ENCODE assay signal across 22 cellular contexts in genomic region chr22:41713004-41713403, GRCh38. TPM values are rescaled to one million over a fixed set of nuclear protein-coding genes. Genes with fewer than 3 reads are reported as not detected.
DNase-seq lines count a peak whose midpoint lies in the region; ATAC-seq, FAIRE-seq and TF ChIP-seq lines count a peak whose summit lies in the region.
"Had no signal": no experiment of that assay in that cellular context is flagged by ENCODE, and none has a peak within 500 bp of the region (broad histone marks: within the 10 kb centered on the region; RNA-seq: fewer than 3 reads in every experiment).

No MANE protein-coding gene starts in this region.

- ATAC-seq in K562, result no peak
- ATAC-seq: GM23338 had no signal

- H3K4me3 Mint-ChIP-seq in endothelial cell (ENCODE audit: unreplicated experiment), result no peak overlapping the region
- H3K4me3 Mint-ChIP-seq: CD4-positive, alpha-beta memory T cell; GM23338 had no signal

- no TSS peak for BruUV-seq in K562 (replicated peaks; lab: Mats Ljungman, UMichigan)

- no peak for TF ChIP-seq CTCF in K562 (IDR thresholded peaks at IDR 0.05 in 2 of 3, conservative IDR thresholded peaks at IDR 0.05 in 1 of 3; ENCODE audit: insufficient read depth in 2 of 3, low read depth in 1 of 3, low read length in 3 of 3)
- TF ChIP-seq CTCF in endothelial cell (IDR thresholded peaks at IDR 0.05; ENCODE audit: unreplicated experiment), result no peak

- no peak overlapping the region for H3K27ac ChIP-seq in K562 (ENCODE audit: extremely low read depth, low read depth, low read length)
- H3K27ac ChIP-seq: SJCRH30 had no signal

- H3K9ac ChIP-seq in K562 (ENCODE audit: insufficient read depth in 1 of 2, low read depth in 2 of 2, low read length in 2 of 2), result no peak overlapping the region

- no peak for TF ChIP-seq RAD21 in K562 (CRISPR knock-in tag; conservative IDR thresholded peaks at IDR 0.05 in 1 of 2, IDR thresholded peaks at IDR 0.05 in 1 of 2)

- H3K27ac Mint-ChIP-seq in endothelial cell (ENCODE audit: unreplicated experiment), result no peak overlapping the region
- H3K27ac Mint-ChIP-seq: GM23338 had no signal

- CTCF ChIA-PET in K562 (lab: Yijun Ruan, JAX; ENCODE audit: low intra/inter-chr PET ratio), result no interaction called here

- in situ Hi-C loops in K562 (cut with MboI), result no loop called here

- peak; percentile 32 for DNase-seq in ELR (ENCODE audit: low read depth)
- DNase-seq in M059J (ENCODE audit: low read depth), result peak; percentile 61
- peak in 1 of 4 experiments; percentile 11 for DNase-seq in K562 (ENCODE audit: extremely low read depth in 1 of 4, low spot score in 3 of 4)
- peak; percentile 59 for DNase-seq in mesenteric fat pad (ENCODE audit: low spot score)
- no peak for DNase-seq in NCI-H82 (lab: John Stamatoyannopoulos, UW)
- DNase-seq in midbrain (lab: John Stamatoyannopoulos, UW), result no peak
- DNase-seq in activated CD4-positive, CD25-positive, alpha-beta regulatory T cell (lab: John Stamatoyannopoulos, UW), result no peak
- DNase-seq in endothelial cell (ENCODE audit: low spot score), result no peak
- DNase-seq: CD4-positive, alpha-beta memory T cell; DMS79 treated with DMSO at 0.1 percent for 48 hours; GF-D8; IMR-90; Kasumi-1; NCI-H1105; NCI-H1694 treated with DMSO at 0.1 percent for 48 hours; NCI-H526 treated with DMSO at 0.1 percent for 48 hours; NK-92 treated with Interleukin-12 subunit alpha and Interleukin-12 subunit beta, amount 100 ng/mL, for 24 hours; RPMI8226; SJCRH30 had no signal

- WGBS in K562 (ENCODE audit: insufficient coverage, low coverage, missing lambda C conversion rate), result 14% methylated on average over 9 of the region's 9 CpGs

- no peaks in the 10 kb centered on the region for H3K36me3 ChIP-seq in K562 (ENCODE audit: control insufficient read depth, insufficient read depth, low read length)
- H3K36me3 ChIP-seq: SJCRH30 had no signal

- H3K36me3 Mint-ChIP-seq in endothelial cell (ENCODE audit: low read depth, unreplicated experiment), result no peaks in the 10 kb centered on the region
- H3K36me3 Mint-ChIP-seq: CD4-positive, alpha-beta memory T cell had no signal

- H3K27me3 ChIP-seq in K562 (ENCODE audit: control insufficient read depth in 2 of 2, insufficient read depth in 2 of 2, low read length in 2 of 2), result no peaks in the 10 kb centered on the region; a peak in 2 of 5 replicates
- H3K27me3 ChIP-seq: SJCRH30 had no signal

- no peaks in the 10 kb centered on the region for H3K9me3 Mint-ChIP-seq in endothelial cell (ENCODE audit: unreplicated experiment)
- H3K9me3 Mint-ChIP-seq: CD4-positive, alpha-beta memory T cell; GM23338 had no signal

- no peak for TF ChIP-seq POLR2A in K562 (conservative IDR thresholded peaks at IDR 0.05)

- H3K9me3 ChIP-seq in K562 (replicated peaks; ENCODE audit: control insufficient read depth, insufficient read depth, low read depth, low read length), result no peaks in the 10 kb centered on the region
- H3K9me3 ChIP-seq: SJCRH30 had no signal

- H3K4me3 ChIP-seq in K562, result no peak overlapping the region
- H3K4me3 ChIP-seq: GM23338, SJCRH30 had no signal

- intact Hi-C loops in K562 (cut with micrococcal nuclease), result no loop called here

- POLR2A ChIA-PET in K562 (lab: Yijun Ruan, JAX), result interaction anchor here (1.5 kb wide), 1 partner anchor 11 kb away, joined by 7 read pairs; no protein-coding TSS in a partner anchor

- H3K4me1 ChIP-seq in K562 (replicated peaks in 1 of 2; ENCODE audit: control insufficient read depth in 2 of 2, insufficient read depth in 2 of 2, low read length in 2 of 2), result no peaks in the 10 kb centered on the region; a peak in 1 of 5 replicates
- H3K4me1 ChIP-seq: SJCRH30 had no signal

- H3K79me2 ChIP-seq in K562 (ENCODE audit: control insufficient read depth, insufficient read depth, low read length), result no peaks in the 10 kb centered on the region

- no peaks in the 10 kb centered on the region for H4K20me1 ChIP-seq in K562 (replicated peaks; ENCODE audit: control insufficient read depth, insufficient read depth, low read length)

- FAIRE-seq in K562 (lab: Jason Lieb, UNC), result no peak
- FAIRE-seq: D721Med, GM12891 had no signal

- TF ChIP-seq EP300 in K562 (IDR thresholded peaks at IDR 0.05; ENCODE audit: low read length), result no peak

- H3K4me2 ChIP-seq in K562 (ENCODE audit: insufficient read depth, low read length), result no peak overlapping the region
- H3K4me2 ChIP-seq: GM23338 had no signal

- peaks cover 5% of the 10 kb centered on the region for H3K4me1 Mint-ChIP-seq in endothelial cell (ENCODE audit: unreplicated experiment)
- H3K4me1 Mint-ChIP-seq: CD4-positive, alpha-beta memory T cell; GM23338 had no signal

- H3K9me1 ChIP-seq in K562 (ENCODE audit: control insufficient read depth, insufficient read depth, low read length), result no peaks in the 10 kb centered on the region

- H2AFZ ChIP-seq in K562 (ENCODE audit: low read depth, low read length), result no peak overlapping the region
- H2AFZ ChIP-seq: GM23338 had no signal

- H3K27me3 Mint-ChIP-seq in endothelial cell (ENCODE audit: unreplicated experiment), result peaks cover 1% of the 10 kb centered on the region
- H3K27me3 Mint-ChIP-seq: CD4-positive, alpha-beta memory T cell had no signal

TF ChIP-seq in K562, 482 proteins besides CTCF, POLR2A, EP300 and RAD21 (continues in another document):
- TF ChIP-seq CBFA2T3 (IDR thresholded peaks at IDR 0.05) (peak; percentile 36), PKNOX1 (IDR thresholded peaks at IDR 0.05) (peak; percentile 73), ATF3 (IDR thresholded peaks at IDR 0.05) (peak; percentile 51), ATF3 (CRISPR knock-in tag; conservative IDR thresholded peaks at IDR 0.05) (no peak), MEIS2 (IDR thresholded peaks at IDR 0.05; ENCODE audit: partially characterized antibody) (peak; percentile 72)

RNA-seq across cellular contexts. Expression of gene MEI1, which starts 13.7 kb away (rescaled TPM):
- 0.30 TPM in 1 of 2 replicates, not detected in the other for total RNA-seq in M059J (2014; rRNA removed; shearing (Covaris generic))
- 0.48 TPM in 1 of 2 replicates, not detected in the other for total RNA-seq in K562 (2011; cell fraction: chromatin; rRNA removed; ENCODE audit: low replicate concordance)
- 0.39 TPM in 1 of 2 replicates, not detected in the other for total RNA-seq in K562 (2011; cell fraction: nucleolus; rRNA removed)
- 1.6 TPM in 1 of 2 replicates, not detected in the other for total RNA-seq in K562 (2011; cell fraction: nucleoplasm; rRNA removed)
- total RNA-seq in K562 (2014; rRNA removed), result 0.18 TPM in 1 of 2 replicates, not detected in the other
- not detected in 2 replicates for total RNA-seq in K562 (2014; rRNA removed; fragmentation: Illumina TruSeq; extraction: Trizol)
- total RNA-seq in K562 (2015; rRNA removed; fragmentation: Illumina TruSeq; extraction: Trizol), result 0.75 TPM in 1 of 2 replicates, not detected in the other
- total RNA-seq in K562 (2021), result 0.31 and 0.47 TPM in 2 replicates
- polyA plus RNA-seq in K562 (2011; rRNA removed), result 0.33 and 0.61 TPM in 2 replicates
- 0.73 and 2.2 TPM in 2 replicates for polyA plus RNA-seq in K562 (2011; cell fraction: cytosol; rRNA removed)
- 0.81 and 1.1 TPM in 2 replicates for polyA plus RNA-seq in K562 (2011; cell fraction: nucleus; rRNA removed)
- 0.66 and 1.2 TPM in 2 replicates for polyA plus RNA-seq in K562 (2012)
- polyA plus RNA-seq in K562 (2014; fragmentation: Illumina TruSeq; extraction: Trizol), result 0.16 and 0.17 TPM in 2 replicates
- polyA plus RNA-seq in K562 (2014; fragmentation: Nextera tagmentation; extraction: Ambion mirVana), result under 1 TPM; 0.08 to 0.18 TPM
- polyA plus RNA-seq in K562 (2014; rRNA removed), result 0.15 and 0.68 TPM in 2 replicates
- 0.25 and 0.27 TPM in 2 replicates for polyA minus RNA-seq in K562 (2011; rRNA and poly(A)+ RNA removed)
- not detected in 2 replicates for polyA minus RNA-seq in K562 (2011; cell fraction: cytosol; rRNA and poly(A)+ RNA removed)
- 0.40 and 1.2 TPM in 2 replicates for polyA minus RNA-seq in K562 (2011; cell fraction: nucleus; rRNA and poly(A)+ RNA removed)
- total RNA-seq in mesenteric fat pad, result 2.2 TPM
- 0.38 TPM for total RNA-seq in endothelial cell (ENCODE audit: unreplicated experiment)
- total RNA-seq: SJCRH30 had no signal

RNA-seq across cellular contexts. Expression of gene SNU13, which starts 24.3 kb away (rescaled TPM):
- total RNA-seq in M059J (2014; rRNA removed; shearing (Covaris generic)), result 77.7 and 96.3 TPM in 2 replicates
- total RNA-seq in K562 (2011; cell fraction: chromatin; rRNA removed; ENCODE audit: low replicate concordance), result 64.9 and 85.4 TPM in 2 replicates
- total RNA-seq in K562 (2011; cell fraction: nucleolus; rRNA removed), result 65.5 and 66.1 TPM in 2 replicates
- total RNA-seq in K562 (2011; cell fraction: nucleoplasm; rRNA removed), result 94.7 and 101 TPM in 2 replicates
- total RNA-seq in K562 (2014; rRNA removed), result 193 and 196 TPM in 2 replicates
- total RNA-seq in K562 (2014; rRNA removed; fragmentation: Illumina TruSeq; extraction: Trizol), result 147 and 185 TPM in 2 replicates
- total RNA-seq in K562 (2015; rRNA removed; fragmentation: Illumina TruSeq; extraction: Trizol), result 179 and 193 TPM in 2 replicates
- total RNA-seq in K562 (2021), result 279 and 283 TPM in 2 replicates
- polyA plus RNA-seq in K562 (2011; rRNA removed), result 243 and 271 TPM in 2 replicates
- 304 and 417 TPM in 2 replicates for polyA plus RNA-seq in K562 (2011; cell fraction: cytosol; rRNA removed)
- polyA plus RNA-seq in K562 (2011; cell fraction: nucleus; rRNA removed), result 108 and 115 TPM in 2 replicates
- 157 and 244 TPM in 2 replicates for polyA plus RNA-seq in K562 (2012)
- polyA plus RNA-seq in K562 (2014; fragmentation: Illumina TruSeq; extraction: Trizol), result 294 and 334 TPM in 2 replicates
- polyA plus RNA-seq in K562 (2014; fragmentation: Nextera tagmentation; extraction: Ambion mirVana), result 100 to 1,000 TPM; 884 to 981 TPM
- 286 and 317 TPM in 2 replicates for polyA plus RNA-seq in K562 (2014; rRNA removed)
- 136 and 166 TPM in 2 replicates for polyA minus RNA-seq in K562 (2011; rRNA and poly(A)+ RNA removed)
- 93.1 and 107 TPM in 2 replicates for polyA minus RNA-seq in K562 (2011; cell fraction: cytosol; rRNA and poly(A)+ RNA removed)
- 23.7 and 30.3 TPM in 2 replicates for polyA minus RNA-seq in K562 (2011; cell fraction: nucleus; rRNA and poly(A)+ RNA removed)
- 116 TPM for total RNA-seq in mesenteric fat pad
- total RNA-seq in endothelial cell (ENCODE audit: unreplicated experiment), result 133 TPM

Comparison
In these comparisons a context has a peak if more than half of its experiments do, and no peak if none do; other contexts are left out.
1. DNase-seq: peak in ELR (single experiment), M059J (single experiment) and mesenteric fat pad (single experiment); none in NCI-H82 (single experiment), midbrain (single experiment), activated CD4-positive, CD25-positive, alpha-beta regulatory T cell (0 of 4) and endothelial cell (single experiment).